ENCODE assay signal across 2 cellular contexts in the genomic region with DNA sequence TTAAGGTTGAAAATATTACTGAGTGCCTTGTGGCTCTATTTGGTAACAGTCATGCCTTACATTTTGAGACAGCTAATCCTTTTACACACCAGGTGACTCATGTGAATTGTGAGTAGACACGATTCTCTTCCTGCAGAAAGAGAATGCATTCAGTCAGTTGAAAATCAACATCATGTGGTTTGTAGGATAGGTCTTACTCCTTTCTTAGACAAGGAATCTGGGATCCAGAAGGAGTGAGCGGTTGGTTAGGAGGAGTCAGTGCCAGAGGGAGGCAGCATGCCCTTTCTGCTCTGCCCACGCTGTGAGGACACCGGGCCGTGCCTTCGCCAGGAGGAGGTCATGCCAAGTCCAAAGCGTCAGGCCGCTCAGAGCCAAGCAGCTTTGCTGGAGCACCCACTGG.
TF ChIP-seq lines count a peak whose summit lies in the region.

No MANE protein-coding gene starts in this region.

TF ChIP-seq in liver, 16 proteins besides CTCF, POLR2A, EP300 and RAD21:
- TF ChIP-seq FOXA1 (IDR thresholded peaks at IDR 0.05) (no peak), TAF1 (conservative IDR thresholded peaks at IDR 0.05) (no peak), RXRA (IDR thresholded peaks at IDR 0.05) (peak; percentile 71 to 81), EGR1 (IDR thresholded peaks at IDR 0.05; ENCODE audit: low read depth in 2 of 2) (peak in 1 of 2 donors; percentile 11), HNF4G (IDR thresholded peaks at IDR 0.05) (no peak), HNF4A (conservative IDR thresholded peaks at IDR 0.05) (peak; percentile 44 to 55)
- TF ChIP-seq, protein P1, sequence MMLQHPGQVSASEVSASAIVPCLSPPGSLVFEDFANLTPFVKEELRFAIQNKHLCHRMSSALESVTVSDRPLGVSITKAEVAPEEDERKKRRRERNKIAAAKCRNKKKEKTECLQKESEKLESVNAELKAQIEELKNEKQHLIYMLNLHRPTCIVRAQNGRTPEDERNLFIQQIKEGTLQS (IDR thresholded peaks at IDR 0.05): no peak
- TF ChIP-seq, protein P2, sequence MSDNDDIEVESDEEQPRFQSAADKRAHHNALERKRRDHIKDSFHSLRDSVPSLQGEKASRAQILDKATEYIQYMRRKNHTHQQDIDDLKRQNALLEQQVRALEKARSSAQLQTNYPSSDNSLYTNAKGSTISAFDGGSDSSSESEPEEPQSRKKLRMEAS (IDR thresholded peaks at IDR 0.05): no peak
TF ChIP-seq in liver: peak in this region for 3.

TF ChIP-seq in HepG2, 621 proteins besides CTCF, POLR2A, EP300 and RAD21:
- TF ChIP-seq ZSCAN12 (CRISPR knock-in tag; IDR thresholded peaks at IDR 0.05) (no peak), ZNF788 (CRISPR knock-in tag; IDR thresholded peaks at IDR 0.05; ENCODE audit: borderline replicate concordance) (no peak), MED8 (CRISPR knock-in tag; IDR thresholded peaks at IDR 0.05; ENCODE audit: insufficient replicate concordance) (no peak), XBP1 (CRISPR knock-in tag; IDR thresholded peaks at IDR 0.05) (no peak), ZNF720 (CRISPR knock-in tag; IDR thresholded peaks at IDR 0.05) (no peak), ARNTL (CRISPR knock-in tag; IDR thresholded peaks at IDR 0.05) (no peak), ZNF430 (CRISPR knock-in tag; IDR thresholded peaks at IDR 0.05) (no peak), KAT7 (CRISPR knock-in tag; IDR thresholded peaks at IDR 0.05; ENCODE audit: borderline replicate concordance) (no peak), TMF1 (CRISPR knock-in tag; IDR thresholded peaks at IDR 0.05; ENCODE audit: low read depth) (no peak)
- TF ChIP-seq, protein P3, sequence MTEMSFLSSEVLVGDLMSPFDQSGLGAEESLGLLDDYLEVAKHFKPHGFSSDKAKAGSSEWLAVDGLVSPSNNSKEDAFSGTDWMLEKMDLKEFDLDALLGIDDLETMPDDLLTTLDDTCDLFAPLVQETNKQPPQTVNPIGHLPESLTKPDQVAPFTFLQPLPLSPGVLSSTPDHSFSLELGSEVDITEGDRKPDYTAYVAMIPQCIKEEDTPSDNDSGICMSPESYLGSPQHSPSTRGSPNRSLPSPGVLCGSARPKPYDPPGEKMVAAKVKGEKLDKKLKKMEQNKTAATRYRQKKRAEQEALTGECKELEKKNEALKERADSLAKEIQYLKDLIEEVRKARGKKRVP (CRISPR knock-in tag; IDR thresholded peaks at IDR 0.05): no peak
- TF ChIP-seq, protein P4, sequence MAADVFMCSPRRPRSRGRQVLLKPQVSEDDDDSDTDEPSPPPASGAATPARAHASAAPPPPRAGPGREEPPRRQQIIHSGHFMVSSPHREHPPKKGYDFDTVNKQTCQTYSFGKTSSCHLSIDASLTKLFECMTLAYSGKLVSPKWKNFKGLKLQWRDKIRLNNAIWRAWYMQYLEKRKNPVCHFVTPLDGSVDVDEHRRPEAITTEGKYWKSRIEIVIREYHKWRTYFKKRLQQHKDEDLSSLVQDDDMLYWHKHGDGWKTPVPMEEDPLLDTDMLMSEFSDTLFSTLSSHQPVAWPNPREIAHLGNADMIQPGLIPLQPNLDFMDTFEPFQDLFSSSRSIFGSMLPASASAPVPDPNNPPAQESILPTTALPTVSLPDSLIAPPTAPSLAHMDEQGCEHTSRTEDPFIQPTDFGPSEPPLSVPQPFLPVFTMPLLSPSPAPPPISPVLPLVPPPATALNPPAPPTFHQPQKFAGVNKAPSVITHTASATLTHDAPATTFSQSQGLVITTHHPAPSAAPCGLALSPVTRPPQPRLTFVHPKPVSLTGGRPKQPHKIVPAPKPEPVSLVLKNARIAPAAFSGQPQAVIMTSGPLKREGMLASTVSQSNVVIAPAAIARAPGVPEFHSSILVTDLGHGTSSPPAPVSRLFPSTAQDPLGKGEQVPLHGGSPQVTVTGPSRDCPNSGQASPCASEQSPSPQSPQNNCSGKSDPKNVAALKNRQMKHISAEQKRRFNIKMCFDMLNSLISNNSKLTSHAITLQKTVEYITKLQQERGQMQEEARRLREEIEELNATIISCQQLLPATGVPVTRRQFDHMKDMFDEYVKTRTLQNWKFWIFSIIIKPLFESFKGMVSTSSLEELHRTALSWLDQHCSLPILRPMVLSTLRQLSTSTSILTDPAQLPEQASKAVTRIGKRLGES (CRISPR knock-in tag; IDR thresholded peaks at IDR 0.05; ENCODE audit: borderline replicate concordance): no peak
- TF ChIP-seq, protein P5, sequence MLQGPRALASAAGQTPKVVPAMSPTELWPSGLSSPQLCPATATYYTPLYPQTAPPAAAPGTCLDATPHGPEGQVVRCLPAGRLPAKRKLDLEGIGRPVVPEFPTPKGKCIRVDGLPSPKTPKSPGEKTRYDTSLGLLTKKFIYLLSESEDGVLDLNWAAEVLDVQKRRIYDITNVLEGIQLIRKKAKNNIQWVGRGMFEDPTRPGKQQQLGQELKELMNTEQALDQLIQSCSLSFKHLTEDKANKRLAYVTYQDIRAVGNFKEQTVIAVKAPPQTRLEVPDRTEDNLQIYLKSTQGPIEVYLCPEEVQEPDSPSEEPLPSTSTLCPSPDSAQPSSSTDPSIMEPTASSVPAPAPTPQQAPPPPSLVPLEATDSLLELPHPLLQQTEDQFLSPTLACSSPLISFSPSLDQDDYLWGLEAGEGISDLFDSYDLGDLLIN (CRISPR knock-in tag; IDR thresholded peaks at IDR 0.05; ENCODE audit: borderline replicate concordance): no peak
- TF ChIP-seq, protein P6, sequence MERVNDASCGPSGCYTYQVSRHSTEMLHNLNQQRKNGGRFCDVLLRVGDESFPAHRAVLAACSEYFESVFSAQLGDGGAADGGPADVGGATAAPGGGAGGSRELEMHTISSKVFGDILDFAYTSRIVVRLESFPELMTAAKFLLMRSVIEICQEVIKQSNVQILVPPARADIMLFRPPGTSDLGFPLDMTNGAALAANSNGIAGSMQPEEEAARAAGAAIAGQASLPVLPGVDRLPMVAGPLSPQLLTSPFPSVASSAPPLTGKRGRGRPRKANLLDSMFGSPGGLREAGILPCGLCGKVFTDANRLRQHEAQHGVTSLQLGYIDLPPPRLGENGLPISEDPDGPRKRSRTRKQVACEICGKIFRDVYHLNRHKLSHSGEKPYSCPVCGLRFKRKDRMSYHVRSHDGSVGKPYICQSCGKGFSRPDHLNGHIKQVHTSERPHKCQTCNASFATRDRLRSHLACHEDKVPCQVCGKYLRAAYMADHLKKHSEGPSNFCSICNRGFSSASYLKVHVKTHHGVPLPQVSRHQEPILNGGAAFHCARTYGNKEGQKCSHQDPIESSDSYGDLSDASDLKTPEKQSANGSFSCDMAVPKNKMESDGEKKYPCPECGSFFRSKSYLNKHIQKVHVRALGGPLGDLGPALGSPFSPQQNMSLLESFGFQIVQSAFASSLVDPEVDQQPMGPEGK (CRISPR knock-in tag; IDR thresholded peaks at IDR 0.05): no peak
